1 cellular context compared by ENCODE assay signal in genomic region chr3:71585126-71585525, GRCh38.
TF ChIP-seq lines count a peak whose summit lies in the region.

No MANE protein-coding gene starts in this region.

TF ChIP-seq in GM23338, 12 proteins besides CTCF, POLR2A, EP300 and RAD21 (continued from another document):
- no peak for TF ChIP-seq ZNF462 (CRISPR knock-in tag; IDR thresholded peaks at IDR 0.05)
